ENCODE assay signal across 8 cellular contexts in the genomic region with DNA sequence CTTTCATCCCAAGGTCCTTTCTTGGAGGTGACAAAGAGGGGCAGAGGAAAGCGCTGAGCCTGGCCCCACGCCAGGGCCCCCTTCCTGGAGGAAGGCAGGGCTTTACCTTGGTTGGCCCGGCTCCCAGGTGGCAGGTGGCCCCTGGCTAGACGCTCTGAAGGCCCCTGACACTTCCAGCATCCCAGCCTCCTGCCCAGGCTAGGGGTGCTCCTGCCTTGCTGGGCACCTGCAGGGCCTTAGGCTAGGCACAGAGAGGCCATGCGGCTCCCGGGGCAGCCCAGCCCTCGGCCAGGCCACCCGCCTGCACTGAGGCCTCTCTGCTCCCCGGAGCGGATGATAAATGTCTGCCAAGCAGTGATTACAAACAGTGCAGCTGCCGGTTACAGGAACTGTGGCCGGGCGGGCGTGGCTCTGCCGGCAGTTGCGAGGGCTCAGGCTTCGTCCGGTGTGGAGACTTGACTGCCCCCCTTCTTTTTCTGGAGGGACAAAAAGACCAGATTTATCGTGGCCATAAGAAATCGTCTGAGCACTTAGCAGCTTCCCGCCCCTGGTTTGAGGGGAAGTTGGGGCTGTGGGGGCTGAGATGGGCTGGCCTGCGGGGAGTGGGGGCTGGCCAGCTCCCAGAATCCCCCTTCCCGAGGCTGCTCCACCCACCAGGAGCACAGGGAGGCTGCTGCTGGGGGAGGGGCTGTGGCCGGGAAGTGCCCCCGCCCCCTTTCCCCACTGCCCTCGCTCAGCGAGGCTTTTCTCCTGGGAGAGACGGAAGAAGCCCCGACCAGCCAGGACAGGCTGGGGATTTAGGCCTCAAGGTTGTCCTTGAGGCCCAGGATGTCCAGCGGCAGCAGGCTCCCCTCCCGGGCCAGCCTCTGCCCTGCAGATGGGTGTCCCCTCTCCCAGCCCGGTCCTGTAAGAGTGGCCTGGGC. TPM values are rescaled to one million over a fixed set of nuclear protein-coding genes. Genes with fewer than 3 reads are reported as not detected.
A peak's percentile ranks its signal among the peaks of the same experiment; 100 is the strongest.
DNase-seq lines count a peak whose midpoint lies in the region; ATAC-seq and TF ChIP-seq lines count a peak whose summit lies in the region.

No MANE protein-coding gene starts in this region.

- H3K9me3 Mint-ChIP-seq in naive thymus-derived CD8-positive, alpha-beta T cell, result no peaks in the 10 kb centered on the region

- H3K4me1 Mint-ChIP-seq in naive thymus-derived CD8-positive, alpha-beta T cell, result peaks cover 5 to 44% (median 30%) of the 10 kb centered on the region in 4 donors

- peak overlapping the region; percentile 87 for H3K27ac ChIP-seq in upper lobe of right lung

- TF ChIP-seq CTCF in GM20000 (IDR thresholded peaks at IDR 0.05; ENCODE audit: extremely low read depth, missing control alignments), result no peak
- TF ChIP-seq CTCF in upper lobe of right lung (IDR thresholded peaks at IDR 0.05), result peak; percentile 7

- no peaks in the 10 kb centered on the region for H3K36me3 Mint-ChIP-seq in naive thymus-derived CD8-positive, alpha-beta T cell

- H3K4me3 Mint-ChIP-seq in naive thymus-derived CD8-positive, alpha-beta T cell, result peak overlapping the region in 9 of 10 donors; percentile 19 to 72 (median 50)

- no peaks in the 10 kb centered on the region for H3K9me3 ChIP-seq in upper lobe of right lung

- no peaks in the 10 kb centered on the region for H3K27me3 Mint-ChIP-seq in naive thymus-derived CD8-positive, alpha-beta T cell

- intact Hi-C loops in upper lobe of right lung (cut with DNase I), result no loop called here

- H3K36me3 ChIP-seq in upper lobe of right lung, result no peaks in the 10 kb centered on the region

- POLR2A ChIA-PET in naive thymus-derived CD8-positive, alpha-beta T cell (lab: Charles Lee), result interaction anchor here (1.8 kb wide), 1 partner anchor 14 kb away, joined by 7 read pairs; no protein-coding TSS in a partner anchor

- peak; percentile 52 to 66 for ATAC-seq in naive thymus-derived CD8-positive, alpha-beta T cell
- ATAC-seq in upper lobe of right lung (peak; percentile 79), HG03457 (IDR thresholded peaks at IDR 0.05; ENCODE audit: unreplicated experiment) (no peak)

- no peaks in the 10 kb centered on the region for H3K27me3 ChIP-seq in upper lobe of right lung

- peaks cover 53% of the 10 kb centered on the region for H3K4me1 ChIP-seq in upper lobe of right lung

- DNase-seq in A172 (ENCODE audit: low spot score), result peak; percentile 91
- peak; percentile 80 for DNase-seq in GM20000 (ENCODE audit: low spot score)
- peak; percentile 79 for DNase-seq in NCI-H82 (lab: John Stamatoyannopoulos, UW)
- peak; percentile 33 for DNase-seq in activated T-helper 1 cell treated with Interleukin-2 at 50 U/mL for 16 hours (ENCODE audit: low read depth)
- peak; percentile 73 for DNase-seq in fibroblast of peridontal ligament (ENCODE audit: extremely low read depth)
- DNase-seq in naive thymus-derived CD8-positive, alpha-beta T cell, result peak in 5 of 10 donors; percentile 20 to 36 (median 27)
- DNase-seq in upper lobe of right lung, result peak; percentile 90

- H3K4me3 ChIP-seq in upper lobe of right lung, result peak overlapping the region; percentile 41

- peak overlapping the region in 4 of 10 donors; percentile 23 to 81 (median 56) for H3K27ac Mint-ChIP-seq in naive thymus-derived CD8-positive, alpha-beta T cell

RNA-seq across cellular contexts. Expression of a gene that starts 31.6 kb away (rescaled TPM):
- 113 and 145 TPM in 2 replicates for total RNA-seq in A172 (2014; rRNA removed; shearing (Covaris generic))
- total RNA-seq in naive thymus-derived CD8-positive, alpha-beta T cell, result 10 to 100 TPM; 28.3 to 28.9 TPM
- 10 to 100 TPM; 19.4 to 24.7 (median 20.8) TPM for polyA plus RNA-seq in naive thymus-derived CD8-positive, alpha-beta T cell
- 30.1 TPM for total RNA-seq in upper lobe of right lung
